Comparison of ENCODE assay signal across 21 cellular contexts in genomic region chr3:45062697-45063070, GRCh38. TPM values are rescaled to one million over a fixed set of nuclear protein-coding genes. Genes with fewer than 3 reads are reported as not detected.
A peak's percentile ranks its signal among the peaks of the same experiment; 100 is the strongest.
DNase-seq lines count a peak whose midpoint lies in the region; ATAC-seq and TF ChIP-seq lines count a peak whose summit lies in the region.
"Had no signal": no experiment of that assay in that cellular context is flagged by ENCODE, and none has a peak within 500 bp of the region (broad histone marks: within the 10 kb centered on the region; RNA-seq: fewer than 3 reads in every experiment).

No MANE protein-coding gene starts in this region.

- H3K27ac ChIP-seq in AG04450 (ENCODE audit: low read depth, low read length) (peak overlapping the region; percentile 71), SJSA1 (peak overlapping the region; percentile 85), left lung (peak overlapping the region; percentile 55 to 94), smooth muscle cell (ENCODE audit: low read depth) (peak overlapping the region; percentile 65)
- H3K27ac ChIP-seq: SK-N-MC had no signal

- H4K20me1 ChIP-seq in smooth muscle cell (ENCODE audit: low read depth), result no peaks in the 10 kb centered on the region

- no peaks in the 10 kb centered on the region for H3K79me2 ChIP-seq in smooth muscle cell (ENCODE audit: low read depth)

- no peak overlapping the region for H2AFZ ChIP-seq in smooth muscle cell (ENCODE audit: low read depth)

- CTCF ChIA-PET in AG04450 (lab: Charles Lee), result no interaction called here
- CTCF ChIA-PET in WTC11 (lab: Charles Lee), result interaction anchor here (1.3 kb wide), 1 partner anchor 148 kb away, joined by 7 read pairs; no protein-coding TSS in a partner anchor

- H3K36me3 Mint-ChIP-seq in WTC11, result no peaks in the 10 kb centered on the region

- no peaks in the 10 kb centered on the region for H3F3A ChIP-seq in smooth muscle cell (ENCODE audit: low read depth)

- no peak overlapping the region for H3K4me3 Mint-ChIP-seq in WTC11
- H3K4me3 Mint-ChIP-seq: B cell had no signal

- no peak overlapping the region for H3K27ac Mint-ChIP-seq in WTC11
- H3K27ac Mint-ChIP-seq: B cell had no signal

- no peak for DNase-seq in AG04450 (ENCODE audit: low read depth, low spot score)
- no peak for DNase-seq in SJSA1 (ENCODE audit: low read depth in 1 of 2, low spot score in 2 of 2)
- DNase-seq in left lung, result no peak
- DNase-seq in smooth muscle cell (lab: John Stamatoyannopoulos, UW; ENCODE audit: unreplicated experiment), result no peak
- DNase-seq in stimulated activated CD4-positive, alpha-beta T cell treated with anti-CD3 and anti-CD28 coated beads, Interleukin-15, amount 100 ng/mL, for 24 hours, result no peak
- DNase-seq in RPMI8226, result no peak
- DNase-seq in WTC11 (ENCODE audit: low spot score), result no peak
- DNase-seq: COR-L47, DMS 273 treated with DMSO at 0.1 percent for 48 hours, DMS79 treated with DMSO at 0.1 percent for 48 hours, NCI-H1417, NCI-H187, NCI-H446 treated with DMSO at 0.1 percent for 48 hours, NCI-H526 treated with DMSO at 0.1 percent for 48 hours, Right ventricle myocardium superior had no signal

- H3K9me3 Mint-ChIP-seq in WTC11, result no peaks in the 10 kb centered on the region

- no peak for TF ChIP-seq CTCF in AG04450 (IDR thresholded peaks at IDR 0.05; ENCODE audit: low read depth, low read length)
- TF ChIP-seq CTCF in left lung (IDR thresholded peaks at IDR 0.05), result no peak
- no peak for TF ChIP-seq CTCF in smooth muscle cell (IDR thresholded peaks at IDR 0.05; ENCODE audit: borderline replicate concordance, insufficient read depth, poor library complexity, severe bottlenecking)
- no peak for TF ChIP-seq CTCF in WTC11 (IDR thresholded peaks at IDR 0.05)

- H3K4me2 ChIP-seq in smooth muscle cell, result peak overlapping the region; percentile 47

- H3K4me1 ChIP-seq in SJSA1 (replicated peaks) (peaks cover 56% of the 10 kb centered on the region), left lung (peaks cover 0 to 73% of the 10 kb centered on the region in 2 donors), smooth muscle cell (ENCODE audit: low read depth) (peaks cover 15% of the 10 kb centered on the region)

- H3K4me1 Mint-ChIP-seq in WTC11, result peaks cover 18% of the 10 kb centered on the region

- intact Hi-C loops in left lung (cut with DNase I), result no loop called here

- H3K36me3 ChIP-seq in SJSA1 (no peaks in the 10 kb centered on the region), left lung (no peaks in the 10 kb centered on the region), smooth muscle cell (ENCODE audit: low read depth) (no peaks in the 10 kb centered on the region)

- peaks cover 67% of the 10 kb centered on the region for H3K27me3 Mint-ChIP-seq in WTC11 (ENCODE audit: low read depth)

- H3K27me3 ChIP-seq in AG04450 (ENCODE audit: control insufficient read depth, insufficient read depth, low read length) (no peaks in the 10 kb centered on the region), SJSA1 (replicated peaks) (no peaks in the 10 kb centered on the region), left lung (no peaks in the 10 kb centered on the region), smooth muscle cell (ENCODE audit: low read depth) (no peaks in the 10 kb centered on the region)

- no peak overlapping the region for H3K4me3 ChIP-seq in AG04450 (ENCODE audit: low read depth, low read length)
- no peak overlapping the region for H3K4me3 ChIP-seq in SJSA1
- no peak overlapping the region for H3K4me3 ChIP-seq in left lung
- H3K4me3 ChIP-seq in smooth muscle cell, result no peak overlapping the region
- H3K4me3 ChIP-seq: SK-N-MC had no signal

- POLR2A ChIA-PET in AG04450 (lab: Yijun Ruan, JAX), result interaction anchor here (0.7 kb wide), 1 partner anchor 21 kb away, joined by 12 read pairs; no protein-coding TSS in a partner anchor
- POLR2A ChIA-PET in WTC11 (lab: Charles Lee), result no interaction called here

- H3K9ac ChIP-seq in smooth muscle cell (ENCODE audit: low read depth), result no peak overlapping the region

- H3K9me3 ChIP-seq in AG04450 (ENCODE audit: control insufficient read depth, insufficient read depth, low read length), result no peaks in the 10 kb centered on the region
- no peaks in the 10 kb centered on the region for H3K9me3 ChIP-seq in SJSA1 (replicated peaks)
- no peaks in the 10 kb centered on the region for H3K9me3 ChIP-seq in left lung
- no peaks in the 10 kb centered on the region for H3K9me3 ChIP-seq in smooth muscle cell (replicated peaks; ENCODE audit: low read depth)

- ATAC-seq in left lung, result no peak
- no peak for ATAC-seq in WTC11
- ATAC-seq in HG02970 (IDR thresholded peaks at IDR 0.05; ENCODE audit: low FRiP score, unreplicated experiment), result no peak

- WGBS in smooth muscle cell (ENCODE audit: low lambda C conversion rate), result 100% methylated on average over 1 of the region's 1 CpG

TF ChIP-seq in WTC11, 78 proteins besides CTCF, POLR2A, EP300 and RAD21:
- TF ChIP-seq RELA (CRISPR knock-in tag; IDR thresholded peaks at IDR 0.05; ENCODE audit: borderline replicate concordance), result no peak
TF ChIP-seq in WTC11: peak in this region for 0.

RNA-seq across cellular contexts. Expression of gene CLEC3B, which starts 36.6 kb away (rescaled TPM):
- 4.3 and 4.8 TPM in 2 replicates for polyA plus RNA-seq in AG04450 (2011; rRNA removed)
- polyA minus RNA-seq in AG04450 (2011; rRNA and poly(A)+ RNA removed), result 0.60 and 0.91 TPM in 2 replicates
- 4.4 and 11.6 TPM in 2 replicates for total RNA-seq in SJSA1 (2014; rRNA removed; shearing (Covaris generic))
- total RNA-seq in left lung, result 100 to 1,000 TPM in 1 of 2 donors, 10 to 100 TPM in 1; 74.0 to 102 TPM
- total RNA-seq in smooth muscle cell, result not detected in 2 replicates
- 0.58 TPM in 1 of 2 replicates, not detected in the other for polyA plus RNA-seq in smooth muscle cell
- total RNA-seq in WTC11 (2021), result 0.57 to 0.92 TPM (median 0.81 TPM) in 3 replicates
- total RNA-seq: A172, B cell, HT1080, M059J had no signal
